In the genomic region with DNA sequence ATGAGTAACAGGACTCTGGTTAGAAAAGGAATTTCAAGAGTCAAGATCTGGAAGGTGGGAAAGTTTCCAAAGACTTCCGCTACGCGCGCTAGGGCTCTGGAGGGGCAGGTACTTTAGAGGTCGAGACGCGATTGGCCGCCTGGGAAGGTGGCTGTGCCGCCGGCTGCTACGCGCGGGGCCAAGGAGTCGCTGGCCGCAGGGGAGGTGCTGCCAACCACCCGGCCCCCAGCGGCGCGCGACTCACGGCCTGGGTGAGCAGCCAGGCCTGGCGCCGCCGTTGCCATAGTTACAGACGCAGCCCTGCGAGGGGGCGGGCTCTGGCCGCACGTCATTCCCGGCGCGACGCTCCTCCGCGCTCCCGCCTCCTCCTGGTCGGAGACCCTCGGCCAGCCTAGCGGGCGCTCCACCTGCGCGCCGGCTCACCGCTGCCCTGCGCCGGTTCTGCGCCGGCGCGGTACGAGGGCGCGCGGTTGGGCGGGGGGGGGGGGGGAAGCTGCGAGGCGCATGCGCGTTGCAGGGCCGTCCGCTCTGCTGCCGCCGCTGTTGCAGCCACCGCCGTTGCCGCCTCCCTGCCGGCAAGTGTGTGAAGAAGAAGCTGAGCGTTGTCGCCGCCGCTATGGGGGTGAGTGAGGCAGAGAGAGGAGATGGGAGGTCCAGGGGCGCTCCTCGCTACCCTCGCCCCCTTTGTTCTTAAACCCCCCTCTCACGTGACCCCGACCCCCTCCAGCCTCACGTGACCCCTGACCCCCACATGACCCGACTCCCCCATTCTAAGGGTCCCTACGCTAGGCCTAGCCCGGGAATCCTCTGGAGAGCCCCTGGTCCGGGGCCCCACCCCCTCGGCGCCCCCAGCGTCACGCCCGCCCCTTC, we compare ENCODE assay signal across 8 cellular contexts. TPM values are rescaled to one million over a fixed set of nuclear protein-coding genes. Genes with fewer than 3 reads are reported as not detected.
DNase-seq lines count a peak whose midpoint lies in the region; ATAC-seq and TF ChIP-seq lines count a peak whose summit lies in the region.

Gene NAA40, plus strand, starts transcription at position 522 of the 870 bp plus-strand sequence. Its CDS starts 95 bp downstream, at position 617.

- no peaks in the 10 kb centered on the region for H3K4me1 ChIP-seq in right lobe of liver

- DNase-seq in CD1c-positive myeloid dendritic cell (ENCODE audit: extremely low spot score): peak; percentile 94
- peak; percentile 99 for DNase-seq in NCI-H748 (lab: John Stamatoyannopoulos, UW; ENCODE audit: unreplicated experiment)
- DNase-seq in activated CD4-positive, alpha-beta T cell treated with anti-CD3 and anti-CD28 coated beads, Interleukin-2, amount 50 U/mL, for 1 hour: peak; percentile 88
- DNase-seq in right lobe of liver: peak; percentile 95 to 96 (median 96)
- peak; percentile 93 for DNase-seq in stimulated activated CD4-positive, alpha-beta T cell treated with anti-CD3 and anti-CD28 coated beads, Interleukin-4, amount 100 ng/mL, for 24 hours

- peaks cover 8% of the 10 kb centered on the region for H3K27me3 Mint-ChIP-seq in dendritic cell treated with granulocyte-macrophage colony-stimulating factor and Interleukin-4, amounts not matched to agents 40 ng/mL and 50 ng/mL, for 4 days

- peak in 1 of 4 donors; percentile 9 for TF ChIP-seq CTCF in right lobe of liver (IDR thresholded peaks at IDR 0.05)

- no peaks in the 10 kb centered on the region for H3K27me3 ChIP-seq in right lobe of liver

- no peak for TF ChIP-seq POLR2A in right lobe of liver (IDR thresholded peaks at IDR 0.05)

- no peaks in the 10 kb centered on the region for H3K36me3 ChIP-seq in right lobe of liver

- peak within 1 kb of the TSS; percentile 77 for H3K27ac Mint-ChIP-seq in dendritic cell treated with granulocyte-macrophage colony-stimulating factor and Interleukin-4, amounts not matched to agents 40 ng/mL and 50 ng/mL, for 4 days

- peaks cover 37% of the 10 kb centered on the region for H3K4me1 Mint-ChIP-seq in dendritic cell treated with granulocyte-macrophage colony-stimulating factor and Interleukin-4, amounts not matched to agents 40 ng/mL and 50 ng/mL, for 4 days (ENCODE audit: low read depth)

- peak within 1 kb of the TSS in 2 of 3 donors; percentile 16 to 22 for H3K27ac ChIP-seq in right lobe of liver

- no peaks in the 10 kb centered on the region for H3K9me3 ChIP-seq in right lobe of liver

- peak within 1 kb of the TSS; percentile 64 to 70 (median 68) for H3K4me3 ChIP-seq in right lobe of liver

- H3K36me3 Mint-ChIP-seq in dendritic cell treated with granulocyte-macrophage colony-stimulating factor and Interleukin-4, amounts not matched to agents 40 ng/mL and 50 ng/mL, for 4 days (ENCODE audit: low read depth): peaks cover 8% of the 10 kb centered on the region

- 0% methylated on average over 12 of the region's 86 CpGs for WGBS in right lobe of liver (ENCODE audit: insufficient coverage, low coverage, low lambda C conversion rate, missing lambda C conversion rate)

- H3K4me3 Mint-ChIP-seq in dendritic cell treated with granulocyte-macrophage colony-stimulating factor and Interleukin-4, amounts not matched to agents 40 ng/mL and 50 ng/mL, for 4 days: peak within 1 kb of the TSS; percentile 86

- ATAC-seq in GM19395 (IDR thresholded peaks at IDR 0.05; ENCODE audit: unreplicated experiment) (peak; percentile 79), HG03558 (IDR thresholded peaks at IDR 0.05; ENCODE audit: extremely low read depth, unreplicated experiment) (peak; percentile 82), right lobe of liver (peak; percentile 95 to 97 (median 96))

- intact Hi-C loops in dendritic cell treated with granulocyte-macrophage colony-stimulating factor and Interleukin-4, amounts not matched to agents 40 ng/mL and 50 ng/mL, for 4 days (cut with micrococcal nuclease): loop anchor here (2.0 kb wide), 1 partner anchor 100 kb away; the partner anchor contains the start of gene MARK2
- intact Hi-C loops in right lobe of liver (cut with DNase I): no loop called here

- H3K9me3 Mint-ChIP-seq in dendritic cell treated with granulocyte-macrophage colony-stimulating factor and Interleukin-4, amounts not matched to agents 40 ng/mL and 50 ng/mL, for 4 days: no peaks in the 10 kb centered on the region

RNA-seq across cellular contexts. Expression of gene NAA40, which starts in this region (rescaled TPM):
- 1 to 10 TPM; 3.6 to 7.5 (median 4.6) TPM for total RNA-seq in right lobe of liver

Comparison
In these comparisons a context has a peak if more than half of its experiments do, and no peak if none do; other contexts are left out.
1. Peak in every context shown above with its lines: DNase-seq, ATAC-seq, H3K4me3 ChIP-seq and H3K27ac ChIP-seq.